ENCODE assay signal across 8 cellular contexts in genomic region chr6:128519931-128520435, GRCh38. TPM values are rescaled to one million over a fixed set of nuclear protein-coding genes. Genes with fewer than 3 reads are reported as not detected.
DNase-seq lines count a peak whose midpoint lies in the region; ATAC-seq and TF ChIP-seq lines count a peak whose summit lies in the region.

No MANE protein-coding gene starts in this region.

- H3K36me3 Mint-ChIP-seq in type B pancreatic cell, result no peaks in the 10 kb centered on the region

- H3K9me3 ChIP-seq in HAP-1, result no peaks in the 10 kb centered on the region

- DNase-seq in GM12865 (ENCODE audit: low read depth) (peak; percentile 31), HAP-1 (ENCODE audit: low spot score in 2 of 2) (peak in 1 of 2 experiments; percentile 55), NCI-H2107 (lab: John Stamatoyannopoulos, UW) (peak; percentile 47), foreskin keratinocyte (no peak), omental fat pad (ENCODE audit: low spot score) (peak; percentile 24), type B pancreatic cell (ENCODE audit: extremely low spot score, unreplicated experiment) (peak; percentile 76), DMS79 treated with DMSO at 0.1 percent for 48 hours (lab: John Stamatoyannopoulos, UW) (no peak)
- peak; percentile 4 to 18 for DNase-seq in activated T-helper 1 cell treated with anti-CD3 and anti-CD28 coated beads, Interleukin-2, amount 50 U/mL, for 16 hours (ENCODE audit: low read depth in 1 of 2, low spot score in 1 of 2)

- H3K27me3 ChIP-seq in HAP-1 (ENCODE audit: low read depth) (no peaks in the 10 kb centered on the region; the same call in 1 of the 2 replicates), foreskin keratinocyte (no peaks in the 10 kb centered on the region)

- TF ChIP-seq CTCF in GM12865 (IDR thresholded peaks at IDR 0.05; ENCODE audit: insufficient read depth, low read depth, low read length, missing control alignments) (no peak), foreskin keratinocyte (conservative IDR thresholded peaks at IDR 0.05) (no peak), omental fat pad (IDR thresholded peaks at IDR 0.05) (no peak), type B pancreatic cell (conservative IDR thresholded peaks at IDR 0.05) (no peak)

- H3K36me3 ChIP-seq in HAP-1 (replicated peaks), result no peaks in the 10 kb centered on the region

- peak overlapping the region; percentile 97 for H3K27ac Mint-ChIP-seq in type B pancreatic cell

- in situ Hi-C loops in HAP-1 (cut with MboI; ENCODE audit: low sequenced_read_pairs), result no loop called here

- H3K27me3 Mint-ChIP-seq in type B pancreatic cell, result no peaks in the 10 kb centered on the region

- no peaks in the 10 kb centered on the region for H3K9me3 Mint-ChIP-seq in type B pancreatic cell

- peak overlapping the region; percentile 92 for H3K27ac ChIP-seq in foreskin keratinocyte

- peak overlapping the region; percentile 68 for H3K4me3 ChIP-seq in GM12865 (ENCODE audit: low read depth, low read length)
- H3K4me3 ChIP-seq in HAP-1, result peak overlapping the region; percentile 81

- ATAC-seq in foreskin keratinocyte (peak; percentile 41), omental fat pad (ENCODE audit: low FRiP score) (peak; percentile 58)

- peaks cover 29% of the 10 kb centered on the region for H3K4me1 Mint-ChIP-seq in type B pancreatic cell (ENCODE audit: unreplicated experiment)

- H3K4me1 ChIP-seq in HAP-1 (peaks cover 15% of the 10 kb centered on the region), foreskin keratinocyte (peaks cover 25% of the 10 kb centered on the region)

- peak overlapping the region; percentile 99 for H3K4me3 Mint-ChIP-seq in type B pancreatic cell

RNA-seq across cellular contexts. Expression of gene PTPRK, which starts 0.4 kb away (rescaled TPM):
- total RNA-seq in foreskin keratinocyte (89.8 and 177 TPM in 2 replicates), omental fat pad (10 to 100 TPM; 16.2 to 32.6 (median 20.9) TPM), type B pancreatic cell (ENCODE audit: low replicate concordance) (62.8 and 63.4 TPM in 2 replicates)
- polyA plus RNA-seq in foreskin keratinocyte, result 19.4 and 31.1 TPM in 2 replicates

Comparison
In these comparisons a context has a peak if more than half of its experiments do, and no peak if none do; other contexts are left out.
1. DNase-seq: peak in GM12865 (single experiment), NCI-H2107 (single experiment), activated T-helper 1 cell treated with anti-CD3 and anti-CD28 coated beads, Interleukin-2, amount 50 U/mL, for 16 hours (2 of 2), omental fat pad (single experiment) and type B pancreatic cell (single experiment); none in foreskin keratinocyte (0 of 2) and DMS79 treated with DMSO at 0.1 percent for 48 hours (single experiment).